ENCODE assay signal across 8 cellular contexts in the genomic region with DNA sequence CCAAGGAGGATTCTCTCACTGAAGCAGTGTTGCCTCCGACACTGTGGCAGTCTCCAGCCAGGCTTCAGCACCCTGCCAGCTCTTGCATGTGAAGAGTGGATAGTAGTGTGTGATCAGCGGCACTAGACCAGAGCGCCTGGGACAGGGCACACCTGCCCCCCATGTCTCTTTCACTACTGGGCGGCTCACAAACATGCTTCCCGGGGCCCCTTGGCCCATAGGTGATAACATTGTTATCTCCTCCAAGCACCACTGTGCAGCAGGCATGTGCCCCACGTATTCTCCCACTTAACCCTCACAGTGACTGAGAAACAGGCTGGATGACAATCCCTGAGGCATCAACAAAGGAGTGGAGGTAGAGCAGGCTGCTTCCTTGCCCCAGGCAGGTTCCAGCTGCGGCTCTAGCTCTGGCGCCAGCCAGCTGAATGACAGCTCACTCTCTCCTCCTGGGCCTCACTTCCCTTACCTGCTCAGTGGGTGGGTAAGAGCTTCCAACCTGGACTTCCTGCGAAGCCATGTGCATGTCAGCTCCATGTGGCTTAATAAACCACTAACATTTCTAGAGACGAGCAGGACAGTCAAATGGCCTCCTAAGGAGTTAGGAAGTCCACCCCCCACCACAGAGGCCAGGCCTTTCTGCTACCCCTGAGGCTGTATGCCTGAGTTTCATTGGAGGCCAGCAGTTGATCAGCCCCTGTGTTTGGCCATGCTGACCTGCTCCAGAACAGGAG. TPM values are rescaled to one million over a fixed set of nuclear protein-coding genes. Genes with fewer than 3 reads are reported as not detected.
DNase-seq lines count a peak whose midpoint lies in the region; ATAC-seq and TF ChIP-seq lines count a peak whose summit lies in the region.

No MANE protein-coding gene starts in this region.

- H3K27ac Mint-ChIP-seq in WTC11, result no peak overlapping the region
- peak overlapping the region; percentile 91 for H3K27ac Mint-ChIP-seq in stimulated activated naive B cell treated with anti-CD40 and anti-IgM and Interleukin-4, amounts not matched to agents 10 μg/mL and 1 μg/mL and 100 μg/mL, for 72 hours

- H3K27me3 Mint-ChIP-seq in WTC11 (ENCODE audit: low read depth), result no peaks in the 10 kb centered on the region
- no peaks in the 10 kb centered on the region for H3K27me3 Mint-ChIP-seq in stimulated activated naive B cell treated with anti-CD40 and anti-IgM and Interleukin-4, amounts not matched to agents 10 μg/mL and 1 μg/mL and 100 μg/mL, for 72 hours

- H3K27ac ChIP-seq in cardiac muscle cell, result peak overlapping the region; percentile 55

- H3K36me3 Mint-ChIP-seq in WTC11, result peaks cover 2% of the 10 kb centered on the region; the same call in 1 of the 2 replicates
- peaks cover 16 to 43% of the 10 kb centered on the region in 2 donors for H3K36me3 Mint-ChIP-seq in stimulated activated naive B cell treated with anti-CD40 and anti-IgM and Interleukin-4, amounts not matched to agents 10 μg/mL and 1 μg/mL and 100 μg/mL, for 72 hours

- TF ChIP-seq CTCF in WTC11 (IDR thresholded peaks at IDR 0.05) (no peak), cardiac muscle cell (IDR thresholded peaks at IDR 0.05; ENCODE audit: low read depth, low read length) (no peak)

- no peaks in the 10 kb centered on the region for H3K9me3 ChIP-seq in cardiac muscle cell (ENCODE audit: low read depth)

- H3K4me3 ChIP-seq in cardiac muscle cell, result no peak overlapping the region

- DNase-seq in M059J (ENCODE audit: low read depth) (peak; percentile 21), WTC11 (ENCODE audit: low spot score) (no peak), cardiac muscle cell (ENCODE audit: low read depth in 1 of 2, low spot score in 1 of 2) (peak in 1 of 2 donors; percentile 49), NCI-H1092 (lab: John Stamatoyannopoulos, UW) (no peak), KG1 (lab: John Stamatoyannopoulos, UW) (no peak), Kasumi-1 (lab: John Stamatoyannopoulos, UW) (no peak)
- DNase-seq in stimulated activated naive B cell treated with anti-CD40 and anti-IgM and Interleukin-4, amounts not matched to agents 10 μg/mL and 1 μg/mL and 100 μg/mL, for 72 hours, result no peak

- no peaks in the 10 kb centered on the region for H3K36me3 ChIP-seq in cardiac muscle cell

- ATAC-seq in WTC11 (peak; percentile 5; the same call in 1 of the 2 replicates), HG02571 (IDR thresholded peaks at IDR 0.05; ENCODE audit: unreplicated experiment) (no peak)
- ATAC-seq in stimulated activated naive B cell treated with anti-CD40 and anti-IgM and Interleukin-4, amounts not matched to agents 10 μg/mL and 1 μg/mL and 100 μg/mL, for 72 hours (replicated peaks), result no peak

- H3K9me3 Mint-ChIP-seq in WTC11, result peaks cover 2% of the 10 kb centered on the region; the same call in 1 of the 2 replicates
- peaks cover 0 to 2% of the 10 kb centered on the region in 2 donors for H3K9me3 Mint-ChIP-seq in stimulated activated naive B cell treated with anti-CD40 and anti-IgM and Interleukin-4, amounts not matched to agents 10 μg/mL and 1 μg/mL and 100 μg/mL, for 72 hours

- POLR2A ChIA-PET in WTC11 (lab: Charles Lee), result interaction anchor here (2.0 kb wide), 1 partner anchor 71 kb away, joined by 5 read pairs; no protein-coding TSS in a partner anchor

- peaks cover 92% of the 10 kb centered on the region for H3K4me1 Mint-ChIP-seq in WTC11
- H3K4me1 Mint-ChIP-seq in stimulated activated naive B cell treated with anti-CD40 and anti-IgM and Interleukin-4, amounts not matched to agents 10 μg/mL and 1 μg/mL and 100 μg/mL, for 72 hours, result peaks cover 75 to 100% of the 10 kb centered on the region in 2 donors

- CTCF ChIA-PET in WTC11 (lab: Charles Lee), result interaction anchor here (1.3 to 3.9 kb wide), 9 partner anchors 12 to 149 kb away, joined by 4 to 66 read pairs (median 11); partner anchors contain the start of gene KLF13

- H3K4me1 ChIP-seq in cardiac muscle cell (ENCODE audit: low read depth), result peaks cover 75% of the 10 kb centered on the region

- no peaks in the 10 kb centered on the region for H3K27me3 ChIP-seq in cardiac muscle cell

- no peak overlapping the region for H3K4me3 Mint-ChIP-seq in WTC11
- peak overlapping the region; percentile 25 to 61 for H3K4me3 Mint-ChIP-seq in stimulated activated naive B cell treated with anti-CD40 and anti-IgM and Interleukin-4, amounts not matched to agents 10 μg/mL and 1 μg/mL and 100 μg/mL, for 72 hours

TF ChIP-seq in WTC11, 78 proteins besides CTCF, POLR2A, EP300 and RAD21:
- no peak for TF ChIP-seq ZNF317 (CRISPR knock-in tag; IDR thresholded peaks at IDR 0.05; ENCODE audit: borderline replicate concordance, low read depth)
- no peak for TF ChIP-seq SOX15 (CRISPR knock-in tag; IDR thresholded peaks at IDR 0.05)
- TF ChIP-seq SMAD4 (CRISPR knock-in tag; IDR thresholded peaks at IDR 0.05), result no peak
- TF ChIP-seq ZNF232 (CRISPR knock-in tag; IDR thresholded peaks at IDR 0.05), result no peak
- no peak for TF ChIP-seq ZNF416 (CRISPR knock-in tag; IDR thresholded peaks at IDR 0.05)
- TF ChIP-seq, protein P1, sequence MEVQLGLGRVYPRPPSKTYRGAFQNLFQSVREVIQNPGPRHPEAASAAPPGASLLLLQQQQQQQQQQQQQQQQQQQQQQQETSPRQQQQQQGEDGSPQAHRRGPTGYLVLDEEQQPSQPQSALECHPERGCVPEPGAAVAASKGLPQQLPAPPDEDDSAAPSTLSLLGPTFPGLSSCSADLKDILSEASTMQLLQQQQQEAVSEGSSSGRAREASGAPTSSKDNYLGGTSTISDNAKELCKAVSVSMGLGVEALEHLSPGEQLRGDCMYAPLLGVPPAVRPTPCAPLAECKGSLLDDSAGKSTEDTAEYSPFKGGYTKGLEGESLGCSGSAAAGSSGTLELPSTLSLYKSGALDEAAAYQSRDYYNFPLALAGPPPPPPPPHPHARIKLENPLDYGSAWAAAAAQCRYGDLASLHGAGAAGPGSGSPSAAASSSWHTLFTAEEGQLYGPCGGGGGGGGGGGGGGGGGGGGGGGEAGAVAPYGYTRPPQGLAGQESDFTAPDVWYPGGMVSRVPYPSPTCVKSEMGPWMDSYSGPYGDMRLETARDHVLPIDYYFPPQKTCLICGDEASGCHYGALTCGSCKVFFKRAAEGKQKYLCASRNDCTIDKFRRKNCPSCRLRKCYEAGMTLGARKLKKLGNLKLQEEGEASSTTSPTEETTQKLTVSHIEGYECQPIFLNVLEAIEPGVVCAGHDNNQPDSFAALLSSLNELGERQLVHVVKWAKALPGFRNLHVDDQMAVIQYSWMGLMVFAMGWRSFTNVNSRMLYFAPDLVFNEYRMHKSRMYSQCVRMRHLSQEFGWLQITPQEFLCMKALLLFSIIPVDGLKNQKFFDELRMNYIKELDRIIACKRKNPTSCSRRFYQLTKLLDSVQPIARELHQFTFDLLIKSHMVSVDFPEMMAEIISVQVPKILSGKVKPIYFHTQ (CRISPR knock-in tag; IDR thresholded peaks at IDR 0.05), result no peak
- TF ChIP-seq IRF2 (CRISPR knock-in tag; IDR thresholded peaks at IDR 0.05; ENCODE audit: borderline replicate concordance, low read depth), result no peak
- TF ChIP-seq KAT7 (CRISPR knock-in tag; IDR thresholded peaks at IDR 0.05; ENCODE audit: borderline replicate concordance), result no peak
- no peak for TF ChIP-seq ARID4B (CRISPR knock-in tag; IDR thresholded peaks at IDR 0.05; ENCODE audit: borderline replicate concordance)
- TF ChIP-seq PRRX2 (CRISPR knock-in tag; IDR thresholded peaks at IDR 0.05), result no peak
- TF ChIP-seq GABPB1 (CRISPR knock-in tag; IDR thresholded peaks at IDR 0.05), result no peak
- TF ChIP-seq NR3C1 (CRISPR knock-in tag; conservative IDR thresholded peaks at IDR 0.05; ENCODE audit: low read depth), result no peak
- TF ChIP-seq SP1 (CRISPR knock-in tag; conservative IDR thresholded peaks at IDR 0.05), result no peak

RNA-seq across cellular contexts. Expression of gene KLF13, which starts 37.8 kb away (rescaled TPM):
- 7.3 and 16.8 TPM in 2 replicates for total RNA-seq in M059J (2014; rRNA removed; shearing (Covaris generic))
- total RNA-seq in WTC11 (2021) (36.9 to 38.1 TPM (median 37.2 TPM) in 3 replicates), cardiac muscle cell (26.3 and 35.7 TPM in 2 replicates)
- polyA plus RNA-seq in cardiac muscle cell, result 15.1 and 34.8 TPM in 2 replicates
